In genomic region chr17:32593003-32593402, GRCh38 we compare ENCODE assay signal across 1 cellular context.
TF ChIP-seq lines count a peak whose summit lies in the region.

No MANE protein-coding gene starts in this region.

TF ChIP-seq in GM23338, 12 proteins besides CTCF, POLR2A, EP300 and RAD21 (continued from another document):
- TF ChIP-seq REST (IDR thresholded peaks at IDR 0.05; ENCODE audit: unreplicated experiment) (no peak), NANOG (IDR thresholded peaks at IDR 0.05; ENCODE audit: borderline replicate concordance) (no peak), POLR2AphosphoS5 (IDR thresholded peaks at IDR 0.05; ENCODE audit: low read depth) (no peak), ZNF114 (CRISPR knock-in tag; IDR thresholded peaks at IDR 0.05) (no peak)
TF ChIP-seq in GM23338: peak in this region for 0.
